In genomic region chr12:57069522-57069921, GRCh38 we compare ENCODE assay signal across 9 cellular contexts. TPM values are rescaled to one million over a fixed set of nuclear protein-coding genes. Genes with fewer than 3 reads are reported as not detected.
DNase-seq lines count a peak whose midpoint lies in the region; ATAC-seq and TF ChIP-seq lines count a peak whose summit lies in the region.
"Had no signal": no experiment of that assay in that cellular context is flagged by ENCODE, and none has a peak within 500 bp of the region (broad histone marks: within the 10 kb centered on the region; RNA-seq: fewer than 3 reads in every experiment).

No MANE protein-coding gene starts in this region.

- DNase-seq in GF-D8 (lab: John Stamatoyannopoulos, UW) (peak; percentile 85), Kasumi-1 (lab: John Stamatoyannopoulos, UW) (peak; percentile 89 to 93), SIG-M5 treated with dmso at 0.1 percent for 504 hours (lab: John Stamatoyannopoulos, UW; ENCODE audit: unreplicated experiment) (peak; percentile 96), amygdala (lab: John Stamatoyannopoulos, UW) (peak in 39 of 56 donors; percentile 8 to 82 (median 37)), left ventricle myocardium inferior (no peak), psoas muscle (peak in 1 of 2 donors; percentile 36)

- peaks cover 7% of the 10 kb centered on the region for H3K4me1 ChIP-seq in left ventricle myocardium inferior
- H3K4me1 ChIP-seq in psoas muscle = no peaks in the 10 kb centered on the region

- peak overlapping the region; percentile 62 for H3K27ac ChIP-seq in left ventricle myocardium inferior (replicated peaks)
- H3K27ac ChIP-seq in psoas muscle = no peak overlapping the region

- H3K27me3 ChIP-seq in left ventricle myocardium inferior (ENCODE audit: low read depth) (no peaks in the 10 kb centered on the region), psoas muscle (ENCODE audit: insufficient read depth in 3 of 3, low read length in 2 of 3) (no peaks in the 10 kb centered on the region)

- no peaks in the 10 kb centered on the region for H3K9me3 ChIP-seq in left ventricle myocardium inferior (replicated peaks)
- no peaks in the 10 kb centered on the region for H3K9me3 ChIP-seq in psoas muscle

- no peak overlapping the region for H3K4me3 ChIP-seq in left ventricle myocardium inferior
- H3K4me3 ChIP-seq in psoas muscle = no peak overlapping the region

- intact Hi-C loops in left ventricle myocardium inferior (cut with micrococcal nuclease) (no loop called here), psoas muscle (cut with DNase I) (loop anchor here in 1 of 2 donors (1.0 to 2.0 kb wide), 2 partner anchors 43 to 115 kb away; no protein-coding TSS in a partner anchor)

- 29 to 34% (median 33%) methylated on average over 3 of the region's 3 CpGs for WGBS in psoas muscle, 3 donors

- peak; percentile 93 for TF ChIP-seq CTCF in left ventricle myocardium inferior (IDR thresholded peaks at IDR 0.05; ENCODE audit: borderline replicate concordance)
- TF ChIP-seq CTCF in psoas muscle (IDR thresholded peaks at IDR 0.05) = peak; percentile 87

- ATAC-seq in GM21737 (IDR thresholded peaks at IDR 0.05; ENCODE audit: unreplicated experiment) (peak; percentile 77), psoas muscle (peak; percentile 90 to 99 (median 95)), GM19328 (IDR thresholded peaks at IDR 0.05; ENCODE audit: unreplicated experiment) (no peak)

- H3K36me3 ChIP-seq in left ventricle myocardium inferior (peaks cover 30% of the 10 kb centered on the region), psoas muscle (ENCODE audit: insufficient read depth in 1 of 2, low read depth in 1 of 2) (peaks cover 4 to 42% of the 10 kb centered on the region in 2 donors)

RNA-seq across cellular contexts. Expression of gene NEMP1, which starts 9.1 kb away (rescaled TPM):
- total RNA-seq in left ventricle myocardium inferior (3.3 TPM), psoas muscle (1 to 10 TPM; 1.5 to 3.2 (median 2.1) TPM)
- 1 to 10 TPM; 1.3 to 3.0 (median 2.7) TPM for polyA plus RNA-seq in psoas muscle

RNA-seq across cellular contexts. Expression of gene NAB2, which starts 19.4 kb away (rescaled TPM):
- total RNA-seq in left ventricle myocardium inferior (10.1 TPM), psoas muscle (10 to 100 TPM in 2 of 4 donors, 1 to 10 TPM in 2; 7.1 to 28.4 (median 10.8) TPM)
- 100 to 1,000 TPM in 1 of 3 donors, 1 to 10 TPM in 2; 5.6 to 114 (median 8.2) TPM for polyA plus RNA-seq in psoas muscle

RNA-seq across cellular contexts. Expression of gene MYO1A, which starts 19.6 kb away (rescaled TPM):
- total RNA-seq in left ventricle myocardium inferior (not detected), psoas muscle (1 to 10 TPM in 1 of 4 donors, under 1 TPM in 2, not detected in 1; 0.10 to 1.3 (median 0.20) TPM)
- polyA plus RNA-seq in psoas muscle = under 1 TPM; 0.04 to 0.91 (median 0.18) TPM

RNA-seq across cellular contexts. Expression of gene STAT6, which starts 41.6 kb away (rescaled TPM):
- total RNA-seq in left ventricle myocardium inferior (46.2 TPM), psoas muscle (10 to 100 TPM; 14.1 to 27.7 (median 18.2) TPM)
- 10 to 100 TPM; 10.4 to 11.6 (median 11.3) TPM for polyA plus RNA-seq in psoas muscle

RNA-seq across cellular contexts. Expression of gene TAC3, which starts 53.2 kb away (rescaled TPM):
- total RNA-seq in left ventricle myocardium inferior (not detected), psoas muscle (not detected)
- under 1 TPM in 1 of 3 donors, not detected in 2; 0.09 TPM for polyA plus RNA-seq in psoas muscle
- total RNA-seq: mononuclear cell had no signal
